ENCODE assay signal across 8 cellular contexts in the genomic region with DNA sequence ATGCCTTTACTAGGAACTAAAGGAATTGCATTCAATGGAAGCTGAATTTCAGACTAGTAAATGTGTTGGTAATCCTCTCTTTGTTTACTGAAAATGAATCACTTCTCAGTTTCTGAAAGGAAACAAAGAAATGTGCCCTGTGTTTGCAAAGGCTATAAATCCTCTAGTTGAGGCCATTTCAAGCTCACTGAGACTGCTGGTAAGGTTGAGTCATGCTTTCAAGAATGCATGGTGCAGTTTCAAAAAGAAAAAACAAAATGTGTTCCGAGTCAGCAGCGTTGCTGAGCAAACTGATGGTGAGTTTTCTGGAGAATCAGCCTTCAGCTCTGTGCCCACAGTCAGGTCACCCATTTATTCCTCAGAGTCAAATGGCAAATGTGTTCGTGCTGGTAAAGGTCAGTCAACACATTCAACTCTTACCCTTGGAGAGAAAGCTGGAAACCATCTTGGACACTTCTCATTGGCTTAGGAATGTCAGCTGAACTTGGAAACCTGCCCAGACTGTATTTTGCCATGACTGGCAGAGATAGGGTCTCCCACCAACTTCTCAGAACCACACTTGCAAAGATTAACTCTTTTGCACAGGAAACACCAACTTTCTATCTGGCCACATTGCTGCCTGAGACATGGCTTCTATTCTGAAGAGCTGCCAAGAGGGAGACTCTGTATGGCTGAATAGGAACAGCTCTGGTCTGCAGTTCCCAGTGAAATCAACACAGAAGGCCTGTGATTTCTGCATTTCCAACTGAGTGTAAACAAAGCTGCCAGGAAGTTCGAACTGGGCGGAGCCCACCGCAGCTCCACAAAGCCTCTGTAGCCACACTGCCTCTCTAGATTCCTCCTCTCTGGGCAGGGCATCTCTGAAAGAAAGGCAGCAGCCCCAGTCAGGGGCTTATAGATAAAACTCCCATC.
DNase-seq lines count a peak whose midpoint lies in the region; ATAC-seq lines count a peak whose summit lies in the region.

No MANE protein-coding gene starts in this region.

- no peak overlapping the region for H3K27ac Mint-ChIP-seq in stimulated activated naive CD8-positive, alpha-beta T cell treated with anti-CD3 and anti-CD28 coated beads, Interleukin-15, amount 100 ng/mL, for 72 hours

- no peak overlapping the region for H3K4me3 Mint-ChIP-seq in stimulated activated naive CD8-positive, alpha-beta T cell treated with anti-CD3 and anti-CD28 coated beads, Interleukin-15, amount 100 ng/mL, for 72 hours

- H3K9me3 Mint-ChIP-seq in stimulated activated naive CD8-positive, alpha-beta T cell treated with anti-CD3 and anti-CD28 coated beads, Interleukin-15, amount 100 ng/mL, for 72 hours = peaks cover 4 to 7% of the 10 kb centered on the region in 2 donors

- ATAC-seq in GM21529 (IDR thresholded peaks at IDR 0.05; ENCODE audit: unreplicated experiment) = peak; percentile 88
- peak; percentile 94 for ATAC-seq in stimulated activated naive CD8-positive, alpha-beta T cell treated with anti-CD3 and anti-CD28 coated beads, Interleukin-15, amount 100 ng/mL, for 72 hours

- peaks cover 43% of the 10 kb centered on the region for H3K27me3 Mint-ChIP-seq in stimulated activated naive CD8-positive, alpha-beta T cell treated with anti-CD3 and anti-CD28 coated beads, Interleukin-15, amount 100 ng/mL, for 72 hours

- DNase-seq in SHP77 (lab: John Stamatoyannopoulos, UW) (peak; percentile 26 to 33), SHP77 treated with DMSO at 0.1 percent for 48 hours (lab: John Stamatoyannopoulos, UW) (no peak), HK-2 (ENCODE audit: unreplicated experiment) (peak; percentile 63), iPS DF 19.7 (ENCODE audit: low read depth, low spot score) (peak; percentile 40), DMS79 treated with DMSO at 0.1 percent for 48 hours (lab: John Stamatoyannopoulos, UW) (no peak)
- DNase-seq in activated T-cell treated with anti-CD3 and anti-CD28 coated beads, Interleukin-2, amount 50 U/mL, for 48 hours = peak; percentile 36 to 42
- peak; percentile 4 to 10 for DNase-seq in stimulated activated naive CD8-positive, alpha-beta T cell treated with anti-CD3 and anti-CD28 coated beads, Interleukin-15, amount 100 ng/mL, for 72 hours

- H3K4me1 Mint-ChIP-seq in stimulated activated naive CD8-positive, alpha-beta T cell treated with anti-CD3 and anti-CD28 coated beads, Interleukin-15, amount 100 ng/mL, for 72 hours = no peaks in the 10 kb centered on the region

Comparison
In these comparisons a context has a peak if more than half of its experiments do, and no peak if none do; other contexts are left out.
1. DNase-seq: peak in SHP77 (2 of 2), HK-2 (single experiment), activated T-cell treated with anti-CD3 and anti-CD28 coated beads, Interleukin-2, amount 50 U/mL, for 48 hours (2 of 2), iPS DF 19.7 (single experiment) and stimulated activated naive CD8-positive, alpha-beta T cell treated with anti-CD3 and anti-CD28 coated beads, Interleukin-15, amount 100 ng/mL, for 72 hours (2 of 2); none in SHP77 treated with DMSO at 0.1 percent for 48 hours (single experiment) and DMS79 treated with DMSO at 0.1 percent for 48 hours (single experiment).